Comparison of ENCODE assay signal across 8 cellular contexts in the genomic region with DNA sequence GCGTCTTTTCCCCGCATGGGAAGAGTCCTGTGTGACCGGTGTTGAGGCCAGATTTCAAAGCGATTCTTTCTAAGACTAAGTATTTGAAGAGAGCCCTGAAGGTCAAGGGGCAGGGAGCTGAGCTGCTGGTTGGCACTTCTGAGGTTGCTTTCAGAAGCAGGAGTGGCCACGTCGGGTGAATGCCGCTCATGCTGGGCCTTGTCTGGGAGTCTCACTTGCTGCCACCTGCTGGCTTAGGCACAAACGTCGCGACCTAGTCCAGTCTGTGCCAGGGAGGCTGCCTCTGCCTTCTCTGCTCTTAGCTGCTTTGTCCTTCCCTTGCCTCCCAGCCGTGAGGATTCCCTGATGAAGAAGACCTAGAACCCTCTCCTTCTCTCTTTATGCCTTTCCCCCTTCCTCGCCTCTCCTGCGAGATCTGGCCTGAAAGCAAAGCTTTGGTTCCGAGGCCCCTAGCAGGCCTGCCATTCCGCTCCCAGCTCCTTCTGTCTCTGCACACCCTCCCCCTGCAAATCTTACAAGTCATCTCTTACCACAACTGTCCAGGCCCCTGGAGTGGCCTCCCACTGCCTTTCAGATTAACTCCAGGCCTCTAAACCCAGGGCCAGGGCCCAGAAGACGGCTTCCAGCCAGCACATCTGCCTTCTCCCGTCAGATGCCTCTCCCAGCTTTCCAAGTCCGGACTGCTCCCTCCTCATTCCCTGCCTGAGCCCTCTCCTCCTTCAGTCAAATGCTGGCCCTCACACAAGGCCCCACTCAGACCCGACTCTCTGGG. TPM values are rescaled to one million over a fixed set of nuclear protein-coding genes. Genes with fewer than 3 reads are reported as not detected.
DNase-seq lines count a peak whose midpoint lies in the region; ATAC-seq and TF ChIP-seq lines count a peak whose summit lies in the region.

No MANE protein-coding gene starts in this region.

- peaks cover 3 to 32% of the 10 kb centered on the region in 2 donors for H3K36me3 ChIP-seq in neuronal stem cell (replicated peaks in 1 of 2; ENCODE audit: control insufficient read depth in 2 of 2, insufficient read depth in 2 of 2, low read length in 2 of 2)
- H3K36me3 ChIP-seq in effector memory CD4-positive, alpha-beta T cell (ENCODE audit: control insufficient read depth, insufficient read depth, low read length), result no peaks in the 10 kb centered on the region

- no peaks in the 10 kb centered on the region for H3K79me1 ChIP-seq in neuronal stem cell (ENCODE audit: low read depth, low read length)

- H4K8ac ChIP-seq in neuronal stem cell (ENCODE audit: low read depth, low read length), result no peak overlapping the region

- no peak overlapping the region for H3K27ac ChIP-seq in neuronal stem cell (replicated peaks; ENCODE audit: low read length)
- no peak overlapping the region for H3K27ac ChIP-seq in effector memory CD4-positive, alpha-beta T cell (ENCODE audit: insufficient read depth, low read length, poor library complexity, severe bottlenecking)

- no peaks in the 10 kb centered on the region for H3K27me3 ChIP-seq in neuronal stem cell (ENCODE audit: control insufficient read depth in 3 of 3, insufficient read depth in 3 of 3, low read depth in 1 of 3, low read length in 3 of 3)
- H3K27me3 ChIP-seq in effector memory CD4-positive, alpha-beta T cell (replicated peaks; ENCODE audit: control insufficient read depth, insufficient read depth, low read length, poor library complexity, severe bottlenecking), result no peaks in the 10 kb centered on the region

- DNase-seq in Daoy (ENCODE audit: low read depth), result peak; percentile 69
- DNase-seq in LNCaP clone FGC (ENCODE audit: low read depth), result no peak
- peak; percentile 41 for DNase-seq in activated CD4-positive, alpha-beta T cell treated with anti-CD3 and anti-CD28 coated beads, Interleukin-2, amount 50 U/mL, for 1 hour
- DNase-seq in fibroblast of mammary gland (ENCODE audit: low read depth), result peak; percentile 68
- DNase-seq in neuronal stem cell (ENCODE audit: low spot score), result no peak
- no peak for DNase-seq in effector memory CD4-positive, alpha-beta T cell

- H2BK12ac ChIP-seq in neuronal stem cell (ENCODE audit: low read length), result no peak overlapping the region

- H3K4me3 ChIP-seq in LNCaP clone FGC (ENCODE audit: low read depth, low read length) (no peak overlapping the region), fibroblast of mammary gland (ENCODE audit: control insufficient read depth, low read depth, low read length) (no peak overlapping the region), neuronal stem cell (ENCODE audit: low read length in 2 of 2) (no peak overlapping the region)
- H3K4me3 ChIP-seq in effector memory CD4-positive, alpha-beta T cell (ENCODE audit: insufficient read depth, low read depth, low read length, poor library complexity, severe bottlenecking), result no peak overlapping the region

- H3K4ac ChIP-seq in neuronal stem cell (ENCODE audit: low read length), result no peak overlapping the region

- no peak overlapping the region for H4K91ac ChIP-seq in neuronal stem cell (ENCODE audit: low read depth, low read length, poor library complexity)

- no peak overlapping the region for H2BK120ac ChIP-seq in neuronal stem cell (ENCODE audit: low read depth, low read length)

- peak overlapping the region; percentile 38 for H3K9ac ChIP-seq in neuronal stem cell (ENCODE audit: low read depth, low read length, poor library complexity)

- H3K14ac ChIP-seq in neuronal stem cell (ENCODE audit: low read length), result no peak overlapping the region

- H2BK5ac ChIP-seq in neuronal stem cell (ENCODE audit: low read length), result no peak overlapping the region

- no peak overlapping the region for H2AFZ ChIP-seq in neuronal stem cell (ENCODE audit: low read length)

- no peak overlapping the region for H3K18ac ChIP-seq in neuronal stem cell (ENCODE audit: low read length)

- no CpG with 5 or more reads among the region's 19 CpGs for WGBS in neuronal stem cell (ENCODE audit: extremely low coverage in 2 of 2, insufficient read length in 2 of 2, insufficient replicate concordance in 1 of 2), 2 donors

- TF ChIP-seq CTCF in LNCaP clone FGC (IDR thresholded peaks at IDR 0.05; ENCODE audit: control insufficient read depth, extremely low read depth, insufficient read depth), result peak; percentile 68
- peak; percentile 51 for TF ChIP-seq CTCF in fibroblast of mammary gland (conservative IDR thresholded peaks at IDR 0.05; ENCODE audit: control insufficient read depth, insufficient read depth, low read depth, low read length)

- H2BK15ac ChIP-seq in neuronal stem cell (ENCODE audit: low read length), result no peak overlapping the region

- no peaks in the 10 kb centered on the region for H3K9me3 ChIP-seq in neuronal stem cell (replicated peaks in 1 of 2; ENCODE audit: control insufficient read depth in 2 of 2, insufficient read depth in 1 of 2, low read depth in 1 of 2, low read length in 2 of 2)
- H3K9me3 ChIP-seq in effector memory CD4-positive, alpha-beta T cell (ENCODE audit: control insufficient read depth, low read length), result no peaks in the 10 kb centered on the region

- no peak for ATAC-seq in HG03280 (IDR thresholded peaks at IDR 0.05; ENCODE audit: unreplicated experiment)
- no peak for ATAC-seq in GM21515 (IDR thresholded peaks at IDR 0.05; ENCODE audit: unreplicated experiment)

- H2AK5ac ChIP-seq in neuronal stem cell (ENCODE audit: low read depth, low read length), result no peak overlapping the region

- H3K23ac ChIP-seq in neuronal stem cell (ENCODE audit: low read depth, low read length, poor library complexity), result no peak overlapping the region

- H3K4me1 ChIP-seq in neuronal stem cell (ENCODE audit: control insufficient read depth in 2 of 2, insufficient read depth in 1 of 2, low read depth in 1 of 2, low read length in 2 of 2), result peaks cover 0 to 6% of the 10 kb centered on the region in 2 donors
- no peaks in the 10 kb centered on the region for H3K4me1 ChIP-seq in effector memory CD4-positive, alpha-beta T cell (ENCODE audit: control insufficient read depth, insufficient read depth, low read length, poor library complexity, severe bottlenecking)

- no peak overlapping the region for H3K4me2 ChIP-seq in neuronal stem cell (ENCODE audit: insufficient read depth, low read length, poor library complexity, severe bottlenecking)

RNA-seq across cellular contexts. Expression of a gene that starts 11.4 kb away (rescaled TPM):
- total RNA-seq in Daoy (2014; rRNA removed; shearing (Covaris generic)), result 17.3 and 19.1 TPM in 2 replicates
- 12.5 TPM for polyA plus RNA-seq in neuronal stem cell (2013, experiment 1 of 2)
- polyA plus RNA-seq in neuronal stem cell (2013, experiment 2 of 2), result 12.7 TPM

RNA-seq across cellular contexts. Expression of a gene that starts 11.9 kb away (rescaled TPM):
- total RNA-seq in Daoy (2014; rRNA removed; shearing (Covaris generic)), result 18.1 and 19.5 TPM in 2 replicates
- 13.9 TPM for polyA plus RNA-seq in neuronal stem cell (2013, experiment 1 of 2)
- polyA plus RNA-seq in neuronal stem cell (2013, experiment 2 of 2), result 14.1 TPM

RNA-seq across cellular contexts. Expression of a gene that starts 20.4 kb away (rescaled TPM):
- total RNA-seq in Daoy (2014; rRNA removed; shearing (Covaris generic)), result 172 and 205 TPM in 2 replicates
- 39.2 TPM for polyA plus RNA-seq in neuronal stem cell (2013, experiment 1 of 2)
- 37.4 TPM for polyA plus RNA-seq in neuronal stem cell (2013, experiment 2 of 2)

RNA-seq across cellular contexts. Expression of a gene that starts 20.7 kb away (rescaled TPM):
- total RNA-seq in Daoy (2014; rRNA removed; shearing (Covaris generic)), result 16.3 and 23.1 TPM in 2 replicates
- 122 TPM for polyA plus RNA-seq in neuronal stem cell (2013, experiment 1 of 2)
- 117 TPM for polyA plus RNA-seq in neuronal stem cell (2013, experiment 2 of 2)

RNA-seq across cellular contexts. Expression of a gene that starts 38.7 kb away (rescaled TPM):
- 1.1 and 3.0 TPM in 2 replicates for total RNA-seq in Daoy (2014; rRNA removed; shearing (Covaris generic))
- polyA plus RNA-seq in neuronal stem cell (2013, experiment 1 of 2), result 3.2 TPM
- polyA plus RNA-seq in neuronal stem cell (2013, experiment 2 of 2), result 3.3 TPM

Comparison
In these comparisons a context has a peak if more than half of its experiments do, and no peak if none do; other contexts are left out.
1. DNase-seq: peak in Daoy (single experiment), activated CD4-positive, alpha-beta T cell treated with anti-CD3 and anti-CD28 coated beads, Interleukin-2, amount 50 U/mL, for 1 hour (single experiment) and fibroblast of mammary gland (single experiment); none in LNCaP clone FGC (single experiment), neuronal stem cell (single experiment) and effector memory CD4-positive, alpha-beta T cell (0 of 3).